In genomic region chr7:45138433-45139267, GRCh38 we compare ENCODE assay signal across 20 cellular contexts. TPM values are rescaled to one million over a fixed set of nuclear protein-coding genes. Genes with fewer than 3 reads are reported as not detected.
"Had no signal": no experiment of that assay in that cellular context is flagged by ENCODE, and none has a peak within 500 bp of the region (broad histone marks: within the 10 kb centered on the region; RNA-seq: fewer than 3 reads in every experiment).

No MANE protein-coding gene starts in this region.

- H2AFZ ChIP-seq: hepatocyte had no signal

- H3K27ac Mint-ChIP-seq: activated CD8-positive, alpha-beta T cell treated with anti-CD3 and anti-CD28 coated beads for 36 hours; activated naive CD8-positive, alpha-beta T cell; activated T-cell treated with anti-CD3 and anti-CD28 coated beads, Interleukin-2, amount 50 U/mL, for 72 hours; stimulated activated effector memory CD8-positive, alpha-beta T cell treated with anti-CD3 and anti-CD28 coated beads, Interleukin-12 subunit alpha, Interleukin-12 subunit beta, amount 100 ng/mL, for 72 hours had no signal

- H3K4me2 ChIP-seq: hepatocyte had no signal

- H3K4me1 ChIP-seq: body of pancreas, left lung, thyroid gland, vagina had no signal

- H3K27me3 ChIP-seq: body of pancreas, hepatocyte, neutrophil, thyroid gland, vagina had no signal

- H3K27me3 Mint-ChIP-seq: activated CD4-positive, alpha-beta T cell treated with anti-CD3 and anti-CD28 coated beads for 36 hours; activated CD8-positive, alpha-beta T cell treated with anti-CD3 and anti-CD28 coated beads for 36 hours; activated naive CD8-positive, alpha-beta T cell had no signal

- H3K9me3 ChIP-seq: body of pancreas, left lung, neutrophil, thyroid gland, vagina had no signal

- H3K36me3 Mint-ChIP-seq: activated naive CD8-positive, alpha-beta T cell; stimulated activated effector memory CD8-positive, alpha-beta T cell treated with anti-CD3 and anti-CD28 coated beads, Interleukin-12 subunit alpha, Interleukin-12 subunit beta, amount 100 ng/mL, for 72 hours had no signal

- H3K36me3 ChIP-seq: left lung, neutrophil, thyroid gland, vagina had no signal

- H3K79me2 ChIP-seq: hepatocyte had no signal

- H3K27ac ChIP-seq: body of pancreas, hepatocyte, left lung, neutrophil, thyroid gland, vagina had no signal

- H3K4me3 ChIP-seq: body of pancreas, hepatocyte, left lung, thyroid gland, vagina had no signal

- DNase-seq: activated CD4-positive, alpha-beta T cell treated with anti-CD3 and anti-CD28 coated beads for 36 hours; activated CD8-positive, alpha-beta memory T cell treated with anti-CD3 and anti-CD28 coated beads, Interleukin-2, amount 50 U/mL, for 48 hours; activated CD8-positive, alpha-beta T cell treated with anti-CD3 and anti-CD28 coated beads for 36 hours; activated gamma-delta T cell treated with Interleukin-2 at 50 U/mL for 16 hours; activated T-cell treated with anti-CD3 and anti-CD28 coated beads, Interleukin-2, amount 50 U/mL, for 72 hours; amygdala; body of pancreas; caudate nucleus; islet precursor cell; left lung; mammary epithelial cell; naive thymus-derived CD4-positive, alpha-beta T cell; T-helper 9 cell; thyroid gland had no signal

- H3K9me3 Mint-ChIP-seq: activated CD8-positive, alpha-beta T cell treated with anti-CD3 and anti-CD28 coated beads for 36 hours; activated T-cell treated with anti-CD3 and anti-CD28 coated beads, Interleukin-2, amount 50 U/mL, for 72 hours; naive thymus-derived CD4-positive, alpha-beta T cell; stimulated activated effector memory CD8-positive, alpha-beta T cell treated with anti-CD3 and anti-CD28 coated beads, Interleukin-12 subunit alpha, Interleukin-12 subunit beta, amount 100 ng/mL, for 72 hours had no signal

- H3K4me3 Mint-ChIP-seq: activated CD4-positive, alpha-beta T cell treated with anti-CD3 and anti-CD28 coated beads for 36 hours; activated CD8-positive, alpha-beta T cell treated with anti-CD3 and anti-CD28 coated beads for 36 hours; activated naive CD8-positive, alpha-beta T cell; activated T-cell treated with anti-CD3 and anti-CD28 coated beads, Interleukin-2, amount 50 U/mL, for 72 hours; naive thymus-derived CD4-positive, alpha-beta T cell; stimulated activated effector memory CD8-positive, alpha-beta T cell treated with anti-CD3 and anti-CD28 coated beads, Interleukin-12 subunit alpha, Interleukin-12 subunit beta, amount 100 ng/mL, for 72 hours had no signal

- ATAC-seq: activated CD4-positive, alpha-beta T cell treated with anti-CD3 and anti-CD28 coated beads for 36 hours; activated CD8-positive, alpha-beta T cell treated with anti-CD3 and anti-CD28 coated beads for 36 hours; activated T-cell treated with anti-CD3 and anti-CD28 coated beads, Interleukin-2, amount 50 U/mL, for 72 hours; body of pancreas; esophagus mucosa; left lung; naive thymus-derived CD4-positive, alpha-beta T cell; stimulated activated effector memory CD8-positive, alpha-beta T cell treated with anti-CD3 and anti-CD28 coated beads, Interleukin-12 subunit alpha, Interleukin-12 subunit beta, amount 100 ng/mL, for 72 hours had no signal

RNA-seq across cellular contexts. Expression of gene RAMP3, which starts 18.9 kb away (rescaled TPM):
- total RNA-seq: activated CD4-positive, alpha-beta T cell treated with anti-CD3 and anti-CD28 coated beads for 36 hours; activated CD8-positive, alpha-beta T cell treated with anti-CD3 and anti-CD28 coated beads for 36 hours; hepatocyte; mammary epithelial cell had no signal
